ENCODE assay signal across 10 cellular contexts in genomic region chr11:8709002-8709672, GRCh38. TPM values are rescaled to one million over a fixed set of nuclear protein-coding genes. Genes with fewer than 3 reads are reported as not detected.
DNase-seq lines count a peak whose midpoint lies in the region; ATAC-seq, FAIRE-seq and TF ChIP-seq lines count a peak whose summit lies in the region.
"Had no signal": no experiment of that assay in that cellular context is flagged by ENCODE, and none has a peak within 500 bp of the region (broad histone marks: within the 10 kb centered on the region; RNA-seq: fewer than 3 reads in every experiment).

No MANE protein-coding gene starts in this region.

- H3K4me3 ChIP-seq in astrocyte (ENCODE audit: insufficient read depth, low read depth, low read length) = no peak overlapping the region
- no peak overlapping the region for H3K4me3 ChIP-seq in hepatocyte
- no peak overlapping the region for H3K4me3 ChIP-seq in gastrocnemius medialis

- H3K4me2 ChIP-seq in astrocyte (ENCODE audit: low read length) (peak overlapping the region; percentile 45), hepatocyte (no peak overlapping the region)

- H3K27me3 ChIP-seq in astrocyte (ENCODE audit: insufficient read depth, low read length) = no peaks in the 10 kb centered on the region
- no peaks in the 10 kb centered on the region for H3K27me3 ChIP-seq in hepatocyte
- no peaks in the 10 kb centered on the region for H3K27me3 ChIP-seq in gastrocnemius medialis

- H2AFZ ChIP-seq in astrocyte (ENCODE audit: low read depth, low read length) = no peak overlapping the region
- no peak overlapping the region for H2AFZ ChIP-seq in hepatocyte

- FAIRE-seq in astrocyte (lab: Jason Lieb, UNC) = peak; percentile 47

- DNase-seq in G401 (ENCODE audit: low spot score) (peak; percentile 48), astrocyte (ENCODE audit: low read depth) (peak; percentile 98), hepatocyte (ENCODE audit: low spot score) (peak; percentile 72), gastrocnemius medialis (peak; percentile 60 to 81)
- DNase-seq in activated T-helper 1 cell treated with anti-CD3 and anti-CD28 coated beads, Interleukin-12 subunit alpha, Interleukin-12 subunit beta, Interleukin-2, Interleukin-4 antibody, amounts not matched to agents 30 ng/mL and 10 ng/mL and 1 ng/mL, durations not matched to agents 14 hours and 24 hours and 36 hours (ENCODE audit: low spot score) = no peak
- DNase-seq in activated CD4-positive, alpha-beta T cell treated with anti-CD3 and anti-CD28 coated beads for 4 hours = no peak
- DNase-seq in activated CD8-positive, alpha-beta memory T cell treated with anti-CD3 and anti-CD28 coated beads, Interleukin-2, amount 50 U/mL, for 48 hours = no peak
- DNase-seq: stimulated activated naive CD8-positive, alpha-beta T cell treated with anti-CD3 and anti-CD28 coated beads, Interleukin-15, amount 100 ng/mL, for 72 hours had no signal

- peaks cover 26% of the 10 kb centered on the region for H3K4me1 ChIP-seq in astrocyte (ENCODE audit: insufficient read depth, low read length)
- peaks cover 5% of the 10 kb centered on the region for H3K4me1 ChIP-seq in hepatocyte (ENCODE audit: insufficient read depth)
- peaks cover 29 to 39% of the 10 kb centered on the region in 2 donors for H3K4me1 ChIP-seq in gastrocnemius medialis

- H3K36me3 Mint-ChIP-seq in astrocyte (ENCODE audit: low read depth, unreplicated experiment) = peaks cover 55% of the 10 kb centered on the region
- no peaks in the 10 kb centered on the region for H3K36me3 Mint-ChIP-seq in activated T-helper 1 cell treated with anti-CD3 and anti-CD28 coated beads, Interleukin-12 subunit alpha, Interleukin-12 subunit beta, Interleukin-2, Interleukin-4 antibody, amounts not matched to agents 30 ng/mL and 10 ng/mL and 1 ng/mL, durations not matched to agents 14 hours and 24 hours and 36 hours (ENCODE audit: low read depth)

- H4K20me1 ChIP-seq in astrocyte (ENCODE audit: insufficient read depth, low read length) = no peaks in the 10 kb centered on the region
- H4K20me1 ChIP-seq in hepatocyte (ENCODE audit: insufficient read depth, poor library complexity, severe bottlenecking) = no peaks in the 10 kb centered on the region

- peak overlapping the region; percentile 46 for H3K27ac ChIP-seq in astrocyte (ENCODE audit: low read depth, low read length)
- H3K27ac ChIP-seq in hepatocyte = peak overlapping the region; percentile 78
- peak overlapping the region; percentile 55 to 84 (median 80) for H3K27ac ChIP-seq in gastrocnemius medialis

- H3K27me3 Mint-ChIP-seq in astrocyte (ENCODE audit: low read depth, unreplicated experiment) = no peaks in the 10 kb centered on the region
- H3K27me3 Mint-ChIP-seq in activated T-helper 1 cell treated with anti-CD3 and anti-CD28 coated beads, Interleukin-12 subunit alpha, Interleukin-12 subunit beta, Interleukin-2, Interleukin-4 antibody, amounts not matched to agents 30 ng/mL and 10 ng/mL and 1 ng/mL, durations not matched to agents 14 hours and 24 hours and 36 hours (ENCODE audit: insufficient read depth) = peaks cover 2% of the 10 kb centered on the region
- H3K27me3 Mint-ChIP-seq: stimulated activated naive CD8-positive, alpha-beta T cell treated with anti-CD3 and anti-CD28 coated beads, Interleukin-15, amount 100 ng/mL, for 72 hours had no signal

- peak in 1 of 2 donors; percentile 54 for TF ChIP-seq POLR2A in gastrocnemius medialis (IDR thresholded peaks at IDR 0.05)

- TF ChIP-seq CTCF in astrocyte (IDR thresholded peaks at IDR 0.05; ENCODE audit: insufficient read depth, low read depth, low read length) (no peak), hepatocyte (IDR thresholded peaks at IDR 0.05; ENCODE audit: poor library complexity) (no peak), gastrocnemius medialis (IDR thresholded peaks at IDR 0.05 in 4 of 5, conservative IDR thresholded peaks at IDR 0.05 in 1 of 5) (no peak)

- H3K4me1 Mint-ChIP-seq in astrocyte (ENCODE audit: low read depth, unreplicated experiment) = peaks cover 2% of the 10 kb centered on the region
- no peaks in the 10 kb centered on the region for H3K4me1 Mint-ChIP-seq in activated T-helper 1 cell treated with anti-CD3 and anti-CD28 coated beads, Interleukin-12 subunit alpha, Interleukin-12 subunit beta, Interleukin-2, Interleukin-4 antibody, amounts not matched to agents 30 ng/mL and 10 ng/mL and 1 ng/mL, durations not matched to agents 14 hours and 24 hours and 36 hours (ENCODE audit: low read depth)
- H3K4me1 Mint-ChIP-seq: stimulated activated naive CD8-positive, alpha-beta T cell treated with anti-CD3 and anti-CD28 coated beads, Interleukin-15, amount 100 ng/mL, for 72 hours had no signal

- H3K27ac Mint-ChIP-seq in astrocyte (ENCODE audit: unreplicated experiment) = peak overlapping the region; percentile 20
- no peak overlapping the region for H3K27ac Mint-ChIP-seq in activated T-helper 1 cell treated with anti-CD3 and anti-CD28 coated beads, Interleukin-12 subunit alpha, Interleukin-12 subunit beta, Interleukin-2, Interleukin-4 antibody, amounts not matched to agents 30 ng/mL and 10 ng/mL and 1 ng/mL, durations not matched to agents 14 hours and 24 hours and 36 hours
- H3K27ac Mint-ChIP-seq: stimulated activated naive CD8-positive, alpha-beta T cell treated with anti-CD3 and anti-CD28 coated beads, Interleukin-15, amount 100 ng/mL, for 72 hours; T-helper 1 cell treated with Interleukin-12 subunit alpha and Interleukin-12 subunit beta and Interleukin-4 antibody, amounts not matched to agents 30 μg/mL and 1 μg/mL, for 36 hours had no signal

- H3K79me2 ChIP-seq in astrocyte (ENCODE audit: insufficient read depth, low read length) (no peaks in the 10 kb centered on the region), hepatocyte (no peaks in the 10 kb centered on the region)

- H3K4me3 Mint-ChIP-seq in astrocyte (ENCODE audit: unreplicated experiment) = no peak overlapping the region
- H3K4me3 Mint-ChIP-seq in activated T-helper 1 cell treated with anti-CD3 and anti-CD28 coated beads, Interleukin-12 subunit alpha, Interleukin-12 subunit beta, Interleukin-2, Interleukin-4 antibody, amounts not matched to agents 30 ng/mL and 10 ng/mL and 1 ng/mL, durations not matched to agents 14 hours and 24 hours and 36 hours = no peak overlapping the region
- H3K4me3 Mint-ChIP-seq: stimulated activated naive CD8-positive, alpha-beta T cell treated with anti-CD3 and anti-CD28 coated beads, Interleukin-15, amount 100 ng/mL, for 72 hours; T-helper 1 cell treated with Interleukin-12 subunit alpha and Interleukin-12 subunit beta and Interleukin-4 antibody, amounts not matched to agents 30 μg/mL and 1 μg/mL, for 36 hours had no signal

- H3K9me3 ChIP-seq in astrocyte (ENCODE audit: insufficient read depth, low read depth, low read length) (no peaks in the 10 kb centered on the region), hepatocyte (ENCODE audit: low read depth) (no peaks in the 10 kb centered on the region), gastrocnemius medialis (no peaks in the 10 kb centered on the region)

- WGBS in hepatocyte (ENCODE audit: low lambda C conversion rate, missing lambda C conversion rate) = 70% methylated on average over 11 of the region's 12 CpGs

- H3K9me3 Mint-ChIP-seq in astrocyte (ENCODE audit: unreplicated experiment) = no peaks in the 10 kb centered on the region
- H3K9me3 Mint-ChIP-seq in activated T-helper 1 cell treated with anti-CD3 and anti-CD28 coated beads, Interleukin-12 subunit alpha, Interleukin-12 subunit beta, Interleukin-2, Interleukin-4 antibody, amounts not matched to agents 30 ng/mL and 10 ng/mL and 1 ng/mL, durations not matched to agents 14 hours and 24 hours and 36 hours = no peaks in the 10 kb centered on the region
- H3K9me3 Mint-ChIP-seq: stimulated activated naive CD8-positive, alpha-beta T cell treated with anti-CD3 and anti-CD28 coated beads, Interleukin-15, amount 100 ng/mL, for 72 hours; T-helper 1 cell treated with Interleukin-12 subunit alpha and Interleukin-12 subunit beta and Interleukin-4 antibody, amounts not matched to agents 30 μg/mL and 1 μg/mL, for 36 hours had no signal

- intact Hi-C loops in gastrocnemius medialis (cut with DNase I; ENCODE audit: low total_unique reads) = no loop called here
- intact Hi-C loops in activated T-helper 1 cell treated with anti-CD3 and anti-CD28 coated beads, Interleukin-12 subunit alpha, Interleukin-12 subunit beta, Interleukin-2, Interleukin-4 antibody, amounts not matched to agents 30 ng/mL and 10 ng/mL and 1 ng/mL, durations not matched to agents 14 hours and 24 hours and 36 hours (cut with micrococcal nuclease) = no loop called here

- H3K9me2 ChIP-seq in hepatocyte (replicated peaks; ENCODE audit: insufficient read depth) = no peaks in the 10 kb centered on the region

- in situ Hi-C loops in G401 (cut with HindIII; ENCODE audit: low sequenced_read_pairs) (no loop called here), gastrocnemius medialis (cut with MboI; ENCODE audit: low sequenced_read_pairs in 4 of 4) (no loop called here)

- ATAC-seq in gastrocnemius medialis (peak; percentile 66 to 67), HG03571 (IDR thresholded peaks at IDR 0.05; ENCODE audit: unreplicated experiment) (no peak)
- ATAC-seq: stimulated activated naive CD8-positive, alpha-beta T cell treated with anti-CD3 and anti-CD28 coated beads, Interleukin-15, amount 100 ng/mL, for 72 hours had no signal

- H3K9ac ChIP-seq in astrocyte (ENCODE audit: low read length) = peak overlapping the region; percentile 41

- H3K36me3 ChIP-seq in astrocyte (ENCODE audit: insufficient read depth, low read length) (peaks cover 19% of the 10 kb centered on the region), hepatocyte (replicated peaks; ENCODE audit: insufficient read depth, low read depth) (no peaks in the 10 kb centered on the region), gastrocnemius medialis (peaks cover 0 to 9% of the 10 kb centered on the region in 2 donors)

RNA-seq across cellular contexts. Expression of gene RPL27A, which starts 26.5 kb away (rescaled TPM):
- 1,481 and 2,040 TPM in 2 replicates for total RNA-seq in G401 (2014; rRNA removed; shearing (Covaris generic))
- total RNA-seq in astrocyte (573 and 682 TPM in 2 replicates), hepatocyte (818 and 854 TPM in 2 replicates), gastrocnemius medialis (100 to 1,000 TPM; 598 to 693 (median 633) TPM)
- 803 and 849 TPM in 2 replicates for polyA plus RNA-seq in hepatocyte
- 679 and 691 TPM in 2 replicates for total RNA-seq in activated T-helper 1 cell treated with anti-CD3 and anti-CD28 coated beads, Interleukin-12 subunit alpha, Interleukin-12 subunit beta, Interleukin-2, Interleukin-4 antibody, amounts not matched to agents 30 ng/mL and 10 ng/mL and 1 ng/mL, durations not matched to agents 14 hours and 24 hours and 36 hours

RNA-seq across cellular contexts. Expression of gene TRIM66, which starts 26.7 kb away (rescaled TPM):
- 0.49 and 2.4 TPM in 2 replicates for total RNA-seq in G401 (2014; rRNA removed; shearing (Covaris generic))
- total RNA-seq in astrocyte (7.3 and 8.8 TPM in 2 replicates), hepatocyte (1.2 and 4.7 TPM in 2 replicates), gastrocnemius medialis (1 to 10 TPM in 2 of 4 donors, under 1 TPM in 2; 0.55 to 6.5 (median 1.1) TPM)
- 1.4 and 2.1 TPM in 2 replicates for polyA plus RNA-seq in hepatocyte
- total RNA-seq in activated T-helper 1 cell treated with anti-CD3 and anti-CD28 coated beads, Interleukin-12 subunit alpha, Interleukin-12 subunit beta, Interleukin-2, Interleukin-4 antibody, amounts not matched to agents 30 ng/mL and 10 ng/mL and 1 ng/mL, durations not matched to agents 14 hours and 24 hours and 36 hours = 11.7 and 14.2 TPM in 2 replicates

Comparison
In these comparisons a context has a peak if more than half of its experiments do, and no peak if none do; other contexts are left out.
1. DNase-seq: peak in G401 (single experiment), astrocyte (single experiment), hepatocyte (single experiment) and gastrocnemius medialis (2 of 2); none in activated T-helper 1 cell treated with anti-CD3 and anti-CD28 coated beads, Interleukin-12 subunit alpha, Interleukin-12 subunit beta, Interleukin-2, Interleukin-4 antibody, amounts not matched to agents 30 ng/mL and 10 ng/mL and 1 ng/mL, durations not matched to agents 14 hours and 24 hours and 36 hours (single experiment), activated CD4-positive, alpha-beta T cell treated with anti-CD3 and anti-CD28 coated beads for 4 hours (0 of 2) and activated CD8-positive, alpha-beta memory T cell treated with anti-CD3 and anti-CD28 coated beads, Interleukin-2, amount 50 U/mL, for 48 hours (single experiment).
2. Peak in every context shown above with its lines, with median percentiles within 50 percentile points of each other: H3K27ac ChIP-seq.